ENCODE assay signal across 13 cellular contexts in genomic region chr2:231660860-231661259, GRCh38. TPM values are rescaled to one million over a fixed set of nuclear protein-coding genes. Genes with fewer than 3 reads are reported as not detected.
DNase-seq lines count a peak whose midpoint lies in the region; ATAC-seq and TF ChIP-seq lines count a peak whose summit lies in the region.
"Had no signal": no experiment of that assay in that cellular context is flagged by ENCODE, and none has a peak within 500 bp of the region (broad histone marks: within the 10 kb centered on the region; RNA-seq: fewer than 3 reads in every experiment).

No MANE protein-coding gene starts in this region.

- no peak overlapping the region for H3K27ac ChIP-seq in MM.1S (ENCODE audit: low read length)
- H3K27ac ChIP-seq: SK-N-MC had no signal

- peak overlapping the region; percentile 98 for H3K27ac Mint-ChIP-seq in activated CD4-positive, alpha-beta T cell treated with anti-CD3 and anti-CD28 coated beads, Interleukin-2, amount 10 ng/mL, durations not matched to agents 24 days and 14 days
- H3K27ac Mint-ChIP-seq in progenitor cell of endocrine pancreas = peak overlapping the region; percentile 3

- peaks cover 2% of the 10 kb centered on the region for H3K36me3 Mint-ChIP-seq in activated CD4-positive, alpha-beta T cell treated with anti-CD3 and anti-CD28 coated beads, Interleukin-2, amount 10 ng/mL, durations not matched to agents 24 days and 14 days (ENCODE audit: low read depth)
- H3K36me3 Mint-ChIP-seq in progenitor cell of endocrine pancreas (ENCODE audit: insufficient read depth) = peaks cover 3% of the 10 kb centered on the region

- ATAC-seq in GM18909 (IDR thresholded peaks at IDR 0.05; ENCODE audit: poor library complexity, unreplicated experiment) = no peak

- H3K9me3 ChIP-seq in MM.1S (replicated peaks; ENCODE audit: insufficient read depth, low read length) = no peaks in the 10 kb centered on the region

- no peaks in the 10 kb centered on the region for H3K27me3 Mint-ChIP-seq in activated CD4-positive, alpha-beta T cell treated with anti-CD3 and anti-CD28 coated beads, Interleukin-2, amount 10 ng/mL, durations not matched to agents 24 days and 14 days
- H3K27me3 Mint-ChIP-seq in progenitor cell of endocrine pancreas = no peaks in the 10 kb centered on the region

- H4K20me1 ChIP-seq in MM.1S (ENCODE audit: insufficient read depth, low read length) = no peaks in the 10 kb centered on the region

- no peaks in the 10 kb centered on the region for H3K36me3 ChIP-seq in MM.1S (replicated peaks; ENCODE audit: insufficient read depth, low read length)

- DNase-seq in activated CD4-positive, alpha-beta T cell treated with anti-CD3 and anti-CD28 coated beads, Interleukin-2, amount 10 ng/mL, durations not matched to agents 24 days and 14 days = no peak
- no peak for DNase-seq in activated CD4-positive, alpha-beta T cell treated with anti-CD3 and anti-CD28 coated beads, Interleukin-2, amount 50 U/mL, for 1 hour
- DNase-seq in NB4 (ENCODE audit: low read depth) = peak; percentile 92
- peak; percentile 1 for DNase-seq in germinal center (ENCODE audit: low spot score)
- DNase-seq in progenitor cell of endocrine pancreas (ENCODE audit: low spot score, unreplicated experiment) = no peak
- no peak for DNase-seq in activated effector memory CD4-positive, alpha-beta T cell treated with Interleukin-2 at 50 U/mL for 16 hours
- no peak for DNase-seq in MM.1S
- DNase-seq: islet precursor cell, Kasumi-1, NCI-H187, NCI-H510A had no signal

- H3K27me3 ChIP-seq in MM.1S (replicated peaks; ENCODE audit: insufficient read depth, low read length) = no peaks in the 10 kb centered on the region

- no peak overlapping the region for H3K9ac ChIP-seq in MM.1S (ENCODE audit: low read length)

- no peaks in the 10 kb centered on the region for H3K9me2 ChIP-seq in MM.1S (replicated peaks; ENCODE audit: insufficient read depth, low read length)

- H3K4me3 Mint-ChIP-seq in activated CD4-positive, alpha-beta T cell treated with anti-CD3 and anti-CD28 coated beads, Interleukin-2, amount 10 ng/mL, durations not matched to agents 24 days and 14 days = no peak overlapping the region
- peak overlapping the region; percentile 4 for H3K4me3 Mint-ChIP-seq in progenitor cell of endocrine pancreas (ENCODE audit: low read depth)

- TF ChIP-seq CTCF in NB4 (IDR thresholded peaks at IDR 0.05; ENCODE audit: low read depth, low read length) (no peak), progenitor cell of endocrine pancreas (IDR thresholded peaks at IDR 0.05; ENCODE audit: unreplicated experiment) (no peak), MM.1S (IDR thresholded peaks at IDR 0.05; ENCODE audit: low read length) (no peak)

- H3F3A ChIP-seq in MM.1S (ENCODE audit: insufficient read depth, low read length) = no peaks in the 10 kb centered on the region

- TF ChIP-seq POLR2A in NB4 (IDR thresholded peaks at IDR 0.05; ENCODE audit: extremely low read depth, insufficient read length) = peak; percentile 31

- no peaks in the 10 kb centered on the region for H3K4me1 ChIP-seq in MM.1S (ENCODE audit: low read length)

- no peaks in the 10 kb centered on the region for H3K79me2 ChIP-seq in MM.1S (ENCODE audit: low read length)

- intact Hi-C loops in activated CD4-positive, alpha-beta T cell treated with anti-CD3 and anti-CD28 coated beads, Interleukin-2, amount 10 ng/mL, durations not matched to agents 24 days and 14 days (cut with micrococcal nuclease) = no loop called here

- H3K4me2 ChIP-seq in MM.1S (ENCODE audit: low read depth, low read length) = no peak overlapping the region

- no peak overlapping the region for H2AFZ ChIP-seq in MM.1S (ENCODE audit: low read length)

- H3K4me3 ChIP-seq in NB4 (ENCODE audit: low read depth, low read length) (peak overlapping the region; percentile 46), MM.1S (ENCODE audit: low read length) (no peak overlapping the region)
- H3K4me3 ChIP-seq: SK-N-MC had no signal

- H3K9me3 Mint-ChIP-seq in activated CD4-positive, alpha-beta T cell treated with anti-CD3 and anti-CD28 coated beads, Interleukin-2, amount 10 ng/mL, durations not matched to agents 24 days and 14 days = no peaks in the 10 kb centered on the region
- peaks cover 8% of the 10 kb centered on the region for H3K9me3 Mint-ChIP-seq in progenitor cell of endocrine pancreas (ENCODE audit: low read depth)

- H3K4me1 Mint-ChIP-seq in activated CD4-positive, alpha-beta T cell treated with anti-CD3 and anti-CD28 coated beads, Interleukin-2, amount 10 ng/mL, durations not matched to agents 24 days and 14 days = peaks cover 22% of the 10 kb centered on the region
- H3K4me1 Mint-ChIP-seq in progenitor cell of endocrine pancreas (ENCODE audit: low read depth) = peaks cover 4% of the 10 kb centered on the region

RNA-seq across cellular contexts. Expression of gene PTMA, which starts 47.5 kb away (rescaled TPM):
- total RNA-seq in activated CD4-positive, alpha-beta T cell treated with anti-CD3 and anti-CD28 coated beads, Interleukin-2, amount 10 ng/mL, durations not matched to agents 24 days and 14 days = 2,376 and 2,379 TPM in 2 replicates
- 1,066 and 1,116 TPM in 2 replicates for total RNA-seq in progenitor cell of endocrine pancreas

Comparison
In these comparisons a context has a peak if more than half of its experiments do, and no peak if none do; other contexts are left out.
1. DNase-seq: peak in NB4 (single experiment) and germinal center (single experiment); none in activated CD4-positive, alpha-beta T cell treated with anti-CD3 and anti-CD28 coated beads, Interleukin-2, amount 10 ng/mL, durations not matched to agents 24 days and 14 days (single experiment), activated CD4-positive, alpha-beta T cell treated with anti-CD3 and anti-CD28 coated beads, Interleukin-2, amount 50 U/mL, for 1 hour (single experiment), progenitor cell of endocrine pancreas (single experiment), activated effector memory CD4-positive, alpha-beta T cell treated with Interleukin-2 at 50 U/mL for 16 hours (single experiment) and MM.1S (single experiment).